Comparison of ENCODE assay signal across 15 cellular contexts in genomic region chr12:34291001-34291400, GRCh38.
DNase-seq lines count a peak whose midpoint lies in the region; ATAC-seq, FAIRE-seq and TF ChIP-seq lines count a peak whose summit lies in the region.
"Had no signal": no experiment of that assay in that cellular context is flagged by ENCODE, and none has a peak within 500 bp of the region (broad histone marks: within the 10 kb centered on the region; RNA-seq: fewer than 3 reads in every experiment).

No MANE protein-coding gene starts in this region.

- no peak for FAIRE-seq in A549 (lab: Jason Lieb, UNC)
- FAIRE-seq: GM19239, H54 had no signal

- peak overlapping the region; percentile 99 for H3K4me2 ChIP-seq in A549

- no peak for TF ChIP-seq EP300 in A549 (IDR thresholded peaks at IDR 0.05)

- TF ChIP-seq RAD21 in A549 (conservative IDR thresholded peaks at IDR 0.05 in 1 of 2, IDR thresholded peaks at IDR 0.05 in 1 of 2), result no peak

- no peak for TF ChIP-seq POLR2A in A549 (IDR thresholded peaks at IDR 0.05; ENCODE audit: low read length)

- no peak for DNase-seq in A549 (ENCODE audit: low read depth in 1 of 2, low spot score in 1 of 2)
- DNase-seq in Daoy (ENCODE audit: low read depth), result peak; percentile 0
- peak; percentile 57 for DNase-seq in coronary artery (ENCODE audit: low spot score)
- DNase-seq in progenitor cell of endocrine pancreas (ENCODE audit: low spot score, unreplicated experiment), result peak; percentile 9
- no peak for DNase-seq in NCI-H69 (lab: John Stamatoyannopoulos, UW)
- no peak for DNase-seq in medulla oblongata (ENCODE audit: extremely low spot score)
- DNase-seq in UCSD-AML1 (lab: John Stamatoyannopoulos, UW; ENCODE audit: unreplicated experiment), result no peak
- DNase-seq: DMS53; IMR-90; NCI-H187; NCI-H345; NK-92 treated with Interleukin-12 subunit alpha and Interleukin-12 subunit beta, amount 100 ng/mL, for 24 hours had no signal

- H3K9me3 ChIP-seq in A549, result no peaks in the 10 kb centered on the region; the same call in 2 of the 3 replicates

- H3K27me3 Mint-ChIP-seq in progenitor cell of endocrine pancreas, result no peaks in the 10 kb centered on the region

- no peaks in the 10 kb centered on the region for H3K4me1 Mint-ChIP-seq in progenitor cell of endocrine pancreas (ENCODE audit: low read depth)

- POLR2A ChIA-PET in A549 (lab: Yijun Ruan, JAX), result no interaction called here

- H3K4me3 ChIP-seq in A549 (peak overlapping the region; percentile 56), coronary artery (no peak overlapping the region)
- H3K4me3 ChIP-seq: SK-N-MC had no signal

- ATAC-seq in A549, result no peak

- TF ChIP-seq CTCF in A549 (IDR thresholded peaks at IDR 0.05) (no peak), coronary artery (IDR thresholded peaks at IDR 0.05) (no peak), progenitor cell of endocrine pancreas (IDR thresholded peaks at IDR 0.05; ENCODE audit: unreplicated experiment) (no peak)

- CTCF ChIA-PET in A549 (lab: Yijun Ruan, JAX), result no interaction called here

- H3K4me1 ChIP-seq in A549, result peaks cover 4% of the 10 kb centered on the region; the same call in 1 of the 3 replicates

- H3K36me3 Mint-ChIP-seq in progenitor cell of endocrine pancreas (ENCODE audit: insufficient read depth), result peaks cover 22% of the 10 kb centered on the region

- no peak overlapping the region for H3K4me3 Mint-ChIP-seq in progenitor cell of endocrine pancreas (ENCODE audit: low read depth)

- H3K27ac ChIP-seq in A549 (peak overlapping the region in 1 of 2 experiments; percentile 78; a peak in 2 of 6 replicates), coronary artery (no peak overlapping the region)
- H3K27ac ChIP-seq: SK-N-MC had no signal

- WGBS in A549 (ENCODE audit: missing lambda C conversion rate), result 44% methylated on average over 17 of the region's 17 CpGs

- H3K9me3 Mint-ChIP-seq in progenitor cell of endocrine pancreas (ENCODE audit: low read depth), result peaks cover 88% of the 10 kb centered on the region

- H3K27ac Mint-ChIP-seq in progenitor cell of endocrine pancreas, result no peak overlapping the region

TF ChIP-seq in A549, 52 proteins besides CTCF, POLR2A, EP300 and RAD21:
- TF ChIP-seq ZFP36 (IDR thresholded peaks at IDR 0.05; ENCODE audit: borderline replicate concordance, partially characterized antibody) (no peak), TFCP2L1 (CRISPR knock-in tag; IDR thresholded peaks at IDR 0.05) (no peak), HES2 (IDR thresholded peaks at IDR 0.05) (no peak), MAZ (IDR thresholded peaks at IDR 0.05; ENCODE audit: borderline replicate concordance, low read depth, low read length) (no peak), KDM1A (IDR thresholded peaks at IDR 0.05; ENCODE audit: low read depth) (no peak)
TF ChIP-seq in A549: peak in this region for 0.

Comparison
In these comparisons a context has a peak if more than half of its experiments do, and no peak if none do; other contexts are left out.
1. DNase-seq: peak in Daoy (single experiment), coronary artery (single experiment) and progenitor cell of endocrine pancreas (single experiment); none in A549 (0 of 2), NCI-H69 (single experiment), medulla oblongata (single experiment) and UCSD-AML1 (single experiment).